ENCODE assay signal across 19 cellular contexts in the genomic region with DNA sequence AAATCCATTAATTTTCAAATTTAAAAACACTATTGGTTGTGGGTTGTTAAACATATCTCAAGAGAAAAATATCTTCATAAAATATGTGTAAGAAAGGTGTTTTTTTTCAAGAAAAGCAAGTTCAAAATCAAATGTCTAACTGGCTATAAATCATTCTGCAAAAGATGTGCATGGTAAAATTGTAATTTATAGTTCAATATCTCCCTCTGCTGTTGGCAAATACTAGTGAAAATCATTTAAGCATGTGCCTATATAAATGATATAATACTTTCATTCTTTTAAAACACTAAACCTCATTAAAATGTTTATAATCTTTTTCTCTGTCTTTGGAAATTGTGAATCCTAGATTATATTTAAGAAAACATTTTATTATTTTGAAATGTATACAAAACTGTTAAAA. TPM values are rescaled to one million over a fixed set of nuclear protein-coding genes. Genes with fewer than 3 reads are reported as not detected.
DNase-seq lines count a peak whose midpoint lies in the region; TF ChIP-seq lines count a peak whose summit lies in the region.
"Had no signal": no experiment of that assay in that cellular context is flagged by ENCODE, and none has a peak within 500 bp of the region (broad histone marks: within the 10 kb centered on the region; RNA-seq: fewer than 3 reads in every experiment).

No MANE protein-coding gene starts in this region.

- H3K27ac ChIP-seq in AG04450 (ENCODE audit: low read depth, low read length) (no peak overlapping the region), OCI-LY1 (ENCODE audit: low read depth, low read length, poor library complexity, severe bottlenecking) (no peak overlapping the region)
- H3K27ac ChIP-seq: GM23248, HL-60, sigmoid colon had no signal

- CTCF ChIA-PET in AG04450 (lab: Charles Lee) = interaction anchor here (0.6 kb wide), 1 partner anchor 878 kb away, joined by 6 read pairs; no protein-coding TSS in a partner anchor

- H3K27me3 Mint-ChIP-seq in HFFc6 (ENCODE audit: insufficient read depth) = peaks cover 7% of the 10 kb centered on the region
- H3K27me3 Mint-ChIP-seq: activated T-cell treated with anti-CD3 and anti-CD28 coated beads, Interleukin-2, amount 50 U/mL, for 24 hours; CD8-positive, alpha-beta memory T cell had no signal

- no peaks in the 10 kb centered on the region for H4K20me1 ChIP-seq in OCI-LY1 (ENCODE audit: insufficient read depth, low read length)

- no peak overlapping the region for H3K27ac Mint-ChIP-seq in HFFc6
- H3K27ac Mint-ChIP-seq: activated T-cell treated with anti-CD3 and anti-CD28 coated beads, Interleukin-2, amount 50 U/mL, for 24 hours; CD8-positive, alpha-beta memory T cell; nephron progenitor cell; T-helper 1 cell treated with Interleukin-12 subunit alpha and Interleukin-12 subunit beta and Interleukin-4 antibody, amounts not matched to agents 30 μg/mL and 1 μg/mL, for 36 hours had no signal

- no peaks in the 10 kb centered on the region for H3K27me3 ChIP-seq in AG04450 (ENCODE audit: control insufficient read depth, insufficient read depth, low read length)
- H3K27me3 ChIP-seq in OCI-LY1 (ENCODE audit: insufficient read depth, low read length) = no peaks in the 10 kb centered on the region
- H3K27me3 ChIP-seq: sigmoid colon had no signal

- H3F3A ChIP-seq in OCI-LY1 (ENCODE audit: insufficient read depth, low read length) = no peaks in the 10 kb centered on the region

- no peaks in the 10 kb centered on the region; the same call in 1 of the 2 replicates for H3K4me1 Mint-ChIP-seq in HFFc6 (ENCODE audit: low read depth)
- H3K4me1 Mint-ChIP-seq: CD8-positive, alpha-beta memory T cell; nephron progenitor cell had no signal

- no peak overlapping the region for H3K4me2 ChIP-seq in OCI-LY1 (ENCODE audit: low read length)

- no peaks in the 10 kb centered on the region for H3K9me3 Mint-ChIP-seq in HFFc6
- H3K9me3 Mint-ChIP-seq: activated T-cell treated with anti-CD3 and anti-CD28 coated beads, Interleukin-2, amount 50 U/mL, for 24 hours had no signal

- TF ChIP-seq CTCF in AG04450 (IDR thresholded peaks at IDR 0.05; ENCODE audit: low read depth, low read length) (peak; percentile 31; the same call in 1 of the 2 replicates), HFFc6 (IDR thresholded peaks at IDR 0.05) (peak; percentile 63), OCI-LY1 (IDR thresholded peaks at IDR 0.05; ENCODE audit: low read length) (peak; percentile 33; the same call in 1 of the 2 replicates), epithelial cell of esophagus (IDR thresholded peaks at IDR 0.05; ENCODE audit: insufficient read depth, low read depth, low read length, missing control alignments) (no peak)

- H2AFZ ChIP-seq in OCI-LY1 (ENCODE audit: low read length) = no peak overlapping the region
- H2AFZ ChIP-seq: GM23248 had no signal

- POLR2A ChIA-PET in AG04450 (lab: Yijun Ruan, JAX) = no interaction called here

- H3K9me2 ChIP-seq in OCI-LY1 (ENCODE audit: low read depth, low read length) = no peaks in the 10 kb centered on the region

- H3K4me1 ChIP-seq in OCI-LY1 (ENCODE audit: insufficient read depth, low read length, severe bottlenecking) = no peaks in the 10 kb centered on the region
- H3K4me1 ChIP-seq: sigmoid colon had no signal

- no peaks in the 10 kb centered on the region for H3K79me2 ChIP-seq in OCI-LY1 (ENCODE audit: insufficient read depth, low read length)

- DNase-seq in AG04450 (ENCODE audit: low read depth, low spot score) (no peak), HFFc6 (no peak), epithelial cell of esophagus (ENCODE audit: low read depth) (peak; percentile 23), posterior vena cava (ENCODE audit: low spot score) (no peak), NCI-H2081 treated with DMSO at 0.1 percent for 48 hours (lab: John Stamatoyannopoulos, UW) (no peak), nucleus accumbens (lab: John Stamatoyannopoulos, UW) (no peak)
- DNase-seq: activated CD4-positive, alpha-beta T cell treated with anti-CD3 and anti-CD28 coated beads for 48 hours; activated T-cell treated with anti-CD3 and anti-CD28 coated beads, Interleukin-2, amount 50 U/mL, for 24 hours; CD8-positive, alpha-beta memory T cell; erythroblast; GM23248; left ventricle myocardium superior; nephron progenitor cell; NK-92 treated with Interleukin-12 subunit alpha and Interleukin-12 subunit beta, amount 100 ng/mL, for 24 hours; sigmoid colon; stimulated activated naive CD4-positive, alpha-beta T cell treated with Interleukin-2 at 50 U/mL for 16 hours had no signal

- H3K4me3 Mint-ChIP-seq in HFFc6 = no peak overlapping the region
- H3K4me3 Mint-ChIP-seq: activated T-cell treated with anti-CD3 and anti-CD28 coated beads, Interleukin-2, amount 50 U/mL, for 24 hours; CD8-positive, alpha-beta memory T cell; nephron progenitor cell; T-helper 1 cell treated with Interleukin-12 subunit alpha and Interleukin-12 subunit beta and Interleukin-4 antibody, amounts not matched to agents 30 μg/mL and 1 μg/mL, for 36 hours had no signal

- H3K36me3 ChIP-seq in OCI-LY1 (ENCODE audit: insufficient read depth, low read length) = no peaks in the 10 kb centered on the region
- H3K36me3 ChIP-seq: sigmoid colon had no signal

- intact Hi-C loops in posterior vena cava (cut with DNase I) = no loop called here

- no peaks in the 10 kb centered on the region; the same call in 1 of the 2 replicates for H3K36me3 Mint-ChIP-seq in HFFc6 (ENCODE audit: low read depth)
- H3K36me3 Mint-ChIP-seq: CD8-positive, alpha-beta memory T cell had no signal

- no peak overlapping the region for H3K4me3 ChIP-seq in AG04450 (ENCODE audit: low read depth, low read length)
- H3K4me3 ChIP-seq in OCI-LY1 (ENCODE audit: low read depth, low read length, poor library complexity, severe bottlenecking) = no peak overlapping the region
- no peak overlapping the region for H3K4me3 ChIP-seq in epithelial cell of esophagus (ENCODE audit: low read length)
- H3K4me3 ChIP-seq: GM23248, sigmoid colon had no signal

- no peak overlapping the region for H3K9ac ChIP-seq in OCI-LY1 (ENCODE audit: low read length)
- H3K9ac ChIP-seq: GM23248 had no signal

- H3K9me3 ChIP-seq in AG04450 (ENCODE audit: control insufficient read depth, insufficient read depth, low read length) (no peaks in the 10 kb centered on the region), OCI-LY1 (ENCODE audit: low read length) (no peaks in the 10 kb centered on the region)
- H3K9me3 ChIP-seq: sigmoid colon had no signal

RNA-seq across cellular contexts. Expression of a gene that starts 17.2 kb away (rescaled TPM):
- polyA plus RNA-seq in AG04450 (2011; rRNA removed) = 13.2 and 24.2 TPM in 2 replicates
- 7.0 and 17.2 TPM in 2 replicates for polyA minus RNA-seq in AG04450 (2011; rRNA and poly(A)+ RNA removed)
- 1 to 10 TPM in 2 of 6 experiments, under 1 TPM in 4; 0.33 to 2.3 (median 0.86) TPM for total RNA-seq in HFFc6 (2021; fragmentation: NEBNext Ultra II Directional; extraction: Animal tissue kit (Norgen Biotek cat#: 25700))
- under 1 TPM; 0.32 to 0.38 TPM for total RNA-seq in posterior vena cava
- total RNA-seq: CD8-positive, alpha-beta memory T cell; GM23248 had no signal
- polyA plus RNA-seq: CD8-positive, alpha-beta memory T cell; GM23248 had no signal
